8 cellular contexts compared by ENCODE assay signal in genomic region chr6:15615837-15616236, GRCh38. TPM values are rescaled to one million over a fixed set of nuclear protein-coding genes. Genes with fewer than 3 reads are reported as not detected.
A peak's percentile ranks its signal among the peaks of the same experiment; 100 is the strongest.
DNase-seq lines count a peak whose midpoint lies in the region; ATAC-seq, FAIRE-seq and TF ChIP-seq lines count a peak whose summit lies in the region.
"Had no signal": no experiment of that assay in that cellular context is flagged by ENCODE, and none has a peak within 500 bp of the region (broad histone marks: within the 10 kb centered on the region; RNA-seq: fewer than 3 reads in every experiment).

No MANE protein-coding gene starts in this region.

- no peak overlapping the region for H2BK120ac ChIP-seq in mesendoderm (ENCODE audit: low read depth, low read length)

- H2AK5ac ChIP-seq in mesendoderm (ENCODE audit: low read length) = no peak overlapping the region

- no peak for TF ChIP-seq CTCF in adrenal gland (IDR thresholded peaks at IDR 0.05)

- H3K36me3 ChIP-seq in mesendoderm (ENCODE audit: control insufficient read depth, insufficient read depth, low read length) (no peaks in the 10 kb centered on the region), adrenal gland (replicated peaks in 1 of 2) (no peaks in the 10 kb centered on the region)

- DNase-seq in GM18507 (ENCODE audit: extremely low spot score, insufficient read length, low read depth) (no peak), NCI-H69 (lab: John Stamatoyannopoulos, UW) (peak; percentile 57), mesendoderm (peak; percentile 11), medulla oblongata (ENCODE audit: extremely low spot score) (no peak), adrenal gland (no peak)
- no peak for DNase-seq in activated CD4-positive, CD25-positive, alpha-beta regulatory T cell treated with anti-CD3 and anti-CD28 coated beads, Interleukin-2, amount 50 U/mL, for 72 hours

- WGBS in mesendoderm (ENCODE audit: extremely low coverage, insufficient coverage, low lambda C conversion rate) = no CpG with 5 or more reads among the region's 1 CpG
- 78 to 92% (median 86%) methylated on average over 1 of the region's 1 CpG for WGBS in adrenal gland, 4 donors

- intact Hi-C loops in adrenal gland (cut with DNase I) = loop anchor here (10.0 kb wide), 2 partner anchors 91 to 101 kb away; no protein-coding TSS in a partner anchor

- ATAC-seq in HG02588 (IDR thresholded peaks at IDR 0.05; ENCODE audit: unreplicated experiment) = peak; percentile 65

- no peak overlapping the region for H3K4me3 ChIP-seq in mesendoderm (ENCODE audit: low read length)
- no peak overlapping the region for H3K4me3 ChIP-seq in adrenal gland

- H3K79me2 ChIP-seq in mesendoderm (ENCODE audit: control insufficient read depth, insufficient read depth, low read length) = no peaks in the 10 kb centered on the region

- no peak overlapping the region for H3K18ac ChIP-seq in mesendoderm (ENCODE audit: low read length)

- peaks cover 0 to 5% (median 0%) of the 10 kb centered on the region in 3 donors for H3K9me3 ChIP-seq in adrenal gland (replicated peaks in 1 of 3)

- H3K79me1 ChIP-seq in mesendoderm (ENCODE audit: low read length) = no peaks in the 10 kb centered on the region

- FAIRE-seq in GM18507 (lab: Jason Lieb, UNC) = peak; percentile 78

- H3K9ac ChIP-seq in mesendoderm (ENCODE audit: low read length) = no peak overlapping the region

- TF ChIP-seq POLR2A in adrenal gland (IDR thresholded peaks at IDR 0.05) = no peak

- no peak overlapping the region for H2BK5ac ChIP-seq in mesendoderm (ENCODE audit: low read length)

- no peak overlapping the region for H4K5ac ChIP-seq in mesendoderm (ENCODE audit: low read length)

- H3K4ac ChIP-seq in mesendoderm (ENCODE audit: low read depth, low read length) = no peak overlapping the region

- no peak overlapping the region for H2BK15ac ChIP-seq in mesendoderm (replicated peaks; ENCODE audit: low read depth)

- no peak overlapping the region for H3K4me2 ChIP-seq in mesendoderm (ENCODE audit: low read length)

- H3K27me3 ChIP-seq in mesendoderm (ENCODE audit: insufficient read depth, low read length, poor library complexity) = no peaks in the 10 kb centered on the region
- no peaks in the 10 kb centered on the region for H3K27me3 ChIP-seq in adrenal gland

- H4K8ac ChIP-seq in mesendoderm (ENCODE audit: low read depth, low read length) = no peak overlapping the region

- H3K56ac ChIP-seq in mesendoderm (ENCODE audit: low read length) = no peak overlapping the region

- no peaks in the 10 kb centered on the region for H3K4me1 ChIP-seq in mesendoderm (ENCODE audit: control insufficient read depth, low read depth, low read length)
- peaks cover 0 to 3% of the 10 kb centered on the region in 2 donors for H3K4me1 ChIP-seq in adrenal gland (replicated peaks in 1 of 2)

- H3K23ac ChIP-seq in mesendoderm (ENCODE audit: low read length) = no peak overlapping the region

- no peak overlapping the region for H3K27ac ChIP-seq in mesendoderm (ENCODE audit: low read depth, low read length)
- H3K27ac ChIP-seq in adrenal gland = no peak overlapping the region
- H3K27ac ChIP-seq: epithelial cell of prostate had no signal

RNA-seq across cellular contexts. Expression of gene DTNBP1, which starts 47.0 kb away (rescaled TPM):
- 11.2 TPM for polyA plus RNA-seq in mesendoderm (2013, experiment 1 of 2)
- 11.8 TPM for polyA plus RNA-seq in mesendoderm (2013, experiment 2 of 2)
- 10 to 100 TPM in 4 of 8 donors, 1 to 10 TPM in 4; 4.2 to 17.1 (median 11.2) TPM for total RNA-seq in adrenal gland
- polyA plus RNA-seq in adrenal gland = 10 to 100 TPM in 1 of 3 donors, 1 to 10 TPM in 2; 5.6 to 10.8 (median 8.8) TPM

Comparison
In these comparisons a context has a peak if more than half of its experiments do, and no peak if none do; other contexts are left out.
1. DNase-seq: peak in NCI-H69 (single experiment) and mesendoderm (single experiment); none in GM18507 (single experiment), activated CD4-positive, CD25-positive, alpha-beta regulatory T cell treated with anti-CD3 and anti-CD28 coated beads, Interleukin-2, amount 50 U/mL, for 72 hours (single experiment), medulla oblongata (single experiment) and adrenal gland (0 of 7).